Comparison of ENCODE assay signal across 29 cellular contexts in the genomic region with DNA sequence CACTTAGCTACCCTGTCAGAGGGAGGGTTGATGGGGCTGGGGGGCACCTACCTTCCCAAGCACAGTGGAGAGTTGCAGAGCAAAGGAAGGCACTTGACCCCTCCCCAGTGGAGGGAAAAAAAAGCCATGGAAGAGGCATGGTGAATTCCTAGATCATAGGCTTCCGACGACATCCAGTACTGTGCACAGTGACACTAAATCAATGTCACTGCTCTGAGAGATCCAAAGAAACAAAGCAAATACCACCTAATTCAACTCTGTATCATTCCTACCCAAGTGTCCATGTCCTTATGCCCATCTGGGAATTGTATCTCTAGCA.
"Had no signal": no experiment of that assay in that cellular context is flagged by ENCODE, and none has a peak within 500 bp of the region (broad histone marks: within the 10 kb centered on the region; RNA-seq: fewer than 3 reads in every experiment).

No MANE protein-coding gene starts in this region.

- H3K4me3 ChIP-seq: ascending aorta, coronary artery, gastrocnemius medialis had no signal

- ATAC-seq: activated CD4-positive, alpha-beta T cell treated with anti-CD3 and anti-CD28 coated beads for 36 hours; activated CD8-positive, alpha-beta memory T cell treated with anti-CD3 and anti-CD28 coated beads, Interleukin-2, amount 10 ng/mL, durations not matched to agents 7 days and 5 days; activated CD8-positive, alpha-beta T cell treated with anti-CD3 and anti-CD28 coated beads, Interleukin-2, amount 10 ng/mL, durations not matched to agents 7 days and 5 days; activated naive CD4-positive, alpha-beta T cell treated with anti-CD3 and anti-CD28 coated beads, Interleukin-2, amount 50 U/mL, for 72 hours; effector memory CD8-positive, alpha-beta T cell; foreskin keratinocyte; gastrocnemius medialis had no signal

- H3K36me3 ChIP-seq: ascending aorta, brain microvascular endothelial cell, gastrocnemius medialis had no signal

- H3K9me3 ChIP-seq: ascending aorta, gastrocnemius medialis had no signal

- H3K27ac ChIP-seq: ascending aorta, brain microvascular endothelial cell, coronary artery, foreskin keratinocyte, gastrocnemius medialis had no signal

- H3K36me3 Mint-ChIP-seq: activated CD4-positive, alpha-beta memory T cell treated with anti-CD3 and anti-CD28 coated beads for 36 hours; activated CD8-positive, alpha-beta memory T cell treated with anti-CD3 and anti-CD28 coated beads, Interleukin-2, amount 10 ng/mL, durations not matched to agents 7 days and 5 days; activated naive CD4-positive, alpha-beta T cell treated with anti-CD3 and anti-CD28 coated beads, Interleukin-2, amount 10 ng/mL, durations not matched to agents 7 days and 5 days; activated naive CD4-positive, alpha-beta T cell treated with anti-CD3 and anti-CD28 coated beads, Interleukin-2, amount 50 U/mL, for 72 hours; activated naive CD8-positive, alpha-beta T cell treated with anti-CD3 and anti-CD28 coated beads, Interleukin-2, amount 10 ng/mL, durations not matched to agents 7 days and 5 days had no signal

- H3K27ac Mint-ChIP-seq: activated CD4-positive, alpha-beta memory T cell treated with anti-CD3 and anti-CD28 coated beads for 36 hours; activated CD4-positive, alpha-beta T cell treated with anti-CD3 and anti-CD28 coated beads for 36 hours; activated CD4-positive, alpha-beta T cell treated with anti-CD3 and anti-CD28 coated beads, Interleukin-2, amount 10 ng/mL, durations not matched to agents 24 days and 14 days; activated CD8-positive, alpha-beta memory T cell treated with anti-CD3 and anti-CD28 coated beads, Interleukin-2, amount 10 ng/mL, durations not matched to agents 7 days and 5 days; activated CD8-positive, alpha-beta T cell treated with anti-CD3 and anti-CD28 coated beads, Interleukin-2, amount 10 ng/mL, durations not matched to agents 7 days and 5 days; activated naive CD4-positive, alpha-beta T cell treated with anti-CD3 and anti-CD28 coated beads, Interleukin-2, amount 10 ng/mL, durations not matched to agents 7 days and 5 days; activated naive CD4-positive, alpha-beta T cell treated with anti-CD3 and anti-CD28 coated beads, Interleukin-2, amount 50 U/mL, for 72 hours; activated naive CD8-positive, alpha-beta T cell treated with anti-CD3 and anti-CD28 coated beads, Interleukin-2, amount 10 ng/mL, durations not matched to agents 7 days and 5 days; activated T-helper 1 cell treated with anti-CD3 and anti-CD28 coated beads, Interleukin-12 subunit alpha, Interleukin-12 subunit beta, Interleukin-2, Interleukin-4 antibody, amounts not matched to agents 30 ng/mL and 10 ng/mL and 1 ng/mL, durations not matched to agents 14 hours and 24 hours and 36 hours; activated T-helper 2 cell treated with anti-CD3 and anti-CD28 coated beads, Interferon-gamma antibody, Interleukin-2, Interleukin-4, amounts not matched to agents 10 μg/mL and 5 μg/mL and 100 μg/mL, durations not matched to agents 14 hours and 24 hours and 36 hours; effector memory CD8-positive, alpha-beta T cell had no signal

- H3K27me3 ChIP-seq: ascending aorta, brain microvascular endothelial cell, foreskin keratinocyte, gastrocnemius medialis had no signal

- DNase-seq: activated CD4-positive, alpha-beta memory T cell treated with anti-CD3 and anti-CD28 coated beads for 36 hours; activated CD4-positive, alpha-beta T cell treated with anti-CD3 and anti-CD28 coated beads for 36 hours; activated CD4-positive, alpha-beta T cell treated with anti-CD3 and anti-CD28 coated beads, Interleukin-2, amount 10 ng/mL, durations not matched to agents 24 days and 14 days; activated CD4-positive, CD25-positive, alpha-beta regulatory T cell; activated CD4-positive, CD25-positive, alpha-beta regulatory T cell treated with anti-CD3 and anti-CD28 coated beads, Interleukin-2, amount 50 U/mL, for 72 hours; activated CD8-positive, alpha-beta memory T cell treated with anti-CD3 and anti-CD28 coated beads, Interleukin-2, amount 10 ng/mL, durations not matched to agents 7 days and 5 days; activated CD8-positive, alpha-beta memory T cell treated with anti-CD3 and anti-CD28 coated beads, Interleukin-2, amount 50 U/mL, for 4 hours; activated CD8-positive, alpha-beta T cell treated with anti-CD3 and anti-CD28 coated beads, Interleukin-2, amount 10 ng/mL, durations not matched to agents 7 days and 5 days; activated gamma-delta T cell; activated naive CD4-positive, alpha-beta T cell; activated naive CD4-positive, alpha-beta T cell treated with anti-CD3 and anti-CD28 coated beads, Interleukin-2, amount 10 ng/mL, durations not matched to agents 7 days and 5 days; activated naive CD8-positive, alpha-beta T cell treated with anti-CD3 and anti-CD28 coated beads, Interleukin-2, amount 10 ng/mL, durations not matched to agents 7 days and 5 days; activated T-cell treated with anti-CD3 and anti-CD28 coated beads, Interleukin-2, amount 50 U/mL, for 1 hour; activated T-cell treated with anti-CD3 and anti-CD28 coated beads, Interleukin-2, amount 50 U/mL, for 48 hours; brain microvascular endothelial cell; dermis blood vessel endothelial cell; effector CD4-positive, alpha-beta T cell; effector memory CD8-positive, alpha-beta T cell; erythroblast; foreskin keratinocyte; gastrocnemius medialis; glutamatergic neuron; T-helper 2 cell had no signal

- H3K9me3 Mint-ChIP-seq: activated CD4-positive, alpha-beta memory T cell treated with anti-CD3 and anti-CD28 coated beads for 36 hours; activated CD4-positive, alpha-beta T cell treated with anti-CD3 and anti-CD28 coated beads, Interleukin-2, amount 10 ng/mL, durations not matched to agents 24 days and 14 days; activated naive CD4-positive, alpha-beta T cell treated with anti-CD3 and anti-CD28 coated beads, Interleukin-2, amount 10 ng/mL, durations not matched to agents 7 days and 5 days; activated naive CD4-positive, alpha-beta T cell treated with anti-CD3 and anti-CD28 coated beads, Interleukin-2, amount 50 U/mL, for 72 hours; activated naive CD8-positive, alpha-beta T cell treated with anti-CD3 and anti-CD28 coated beads, Interleukin-2, amount 10 ng/mL, durations not matched to agents 7 days and 5 days; activated T-helper 1 cell treated with anti-CD3 and anti-CD28 coated beads, Interleukin-12 subunit alpha, Interleukin-12 subunit beta, Interleukin-2, Interleukin-4 antibody, amounts not matched to agents 30 ng/mL and 10 ng/mL and 1 ng/mL, durations not matched to agents 14 hours and 24 hours and 36 hours; activated T-helper 2 cell treated with anti-CD3 and anti-CD28 coated beads, Interferon-gamma antibody, Interleukin-2, Interleukin-4, amounts not matched to agents 10 μg/mL and 5 μg/mL and 100 μg/mL, durations not matched to agents 14 hours and 24 hours and 36 hours; effector memory CD8-positive, alpha-beta T cell had no signal

- H3K4me1 Mint-ChIP-seq: activated CD4-positive, alpha-beta T cell treated with anti-CD3 and anti-CD28 coated beads for 36 hours; activated CD4-positive, alpha-beta T cell treated with anti-CD3 and anti-CD28 coated beads, Interleukin-2, amount 10 ng/mL, durations not matched to agents 24 days and 14 days; activated CD8-positive, alpha-beta memory T cell treated with anti-CD3 and anti-CD28 coated beads, Interleukin-2, amount 10 ng/mL, durations not matched to agents 7 days and 5 days; activated naive CD4-positive, alpha-beta T cell treated with anti-CD3 and anti-CD28 coated beads, Interleukin-2, amount 10 ng/mL, durations not matched to agents 7 days and 5 days; activated naive CD8-positive, alpha-beta T cell treated with anti-CD3 and anti-CD28 coated beads, Interleukin-2, amount 10 ng/mL, durations not matched to agents 7 days and 5 days; central memory CD8-positive, alpha-beta T cell had no signal

- H3K4me3 Mint-ChIP-seq: activated CD4-positive, alpha-beta memory T cell treated with anti-CD3 and anti-CD28 coated beads for 36 hours; activated CD4-positive, alpha-beta T cell treated with anti-CD3 and anti-CD28 coated beads for 36 hours; activated CD4-positive, alpha-beta T cell treated with anti-CD3 and anti-CD28 coated beads, Interleukin-2, amount 10 ng/mL, durations not matched to agents 24 days and 14 days; activated CD8-positive, alpha-beta memory T cell treated with anti-CD3 and anti-CD28 coated beads, Interleukin-2, amount 10 ng/mL, durations not matched to agents 7 days and 5 days; activated CD8-positive, alpha-beta T cell treated with anti-CD3 and anti-CD28 coated beads, Interleukin-2, amount 10 ng/mL, durations not matched to agents 7 days and 5 days; activated naive CD4-positive, alpha-beta T cell treated with anti-CD3 and anti-CD28 coated beads, Interleukin-2, amount 10 ng/mL, durations not matched to agents 7 days and 5 days; activated naive CD8-positive, alpha-beta T cell treated with anti-CD3 and anti-CD28 coated beads, Interleukin-2, amount 10 ng/mL, durations not matched to agents 7 days and 5 days; activated T-helper 1 cell treated with anti-CD3 and anti-CD28 coated beads, Interleukin-12 subunit alpha, Interleukin-12 subunit beta, Interleukin-2, Interleukin-4 antibody, amounts not matched to agents 30 ng/mL and 10 ng/mL and 1 ng/mL, durations not matched to agents 14 hours and 24 hours and 36 hours; central memory CD8-positive, alpha-beta T cell; effector memory CD8-positive, alpha-beta T cell had no signal
